In genomic region chr17:62611308-62611707, GRCh38 we compare ENCODE assay signal across 14 cellular contexts. TPM values are rescaled to one million over a fixed set of nuclear protein-coding genes. Genes with fewer than 3 reads are reported as not detected.
DNase-seq lines count a peak whose midpoint lies in the region; ATAC-seq, FAIRE-seq and TF ChIP-seq lines count a peak whose summit lies in the region.
"Had no signal": no experiment of that assay in that cellular context is flagged by ENCODE, and none has a peak within 500 bp of the region (broad histone marks: within the 10 kb centered on the region; RNA-seq: fewer than 3 reads in every experiment).

No MANE protein-coding gene starts in this region.

- no peaks in the 10 kb centered on the region for H3K9me3 Mint-ChIP-seq in central memory CD8-positive, alpha-beta T cell
- H3K9me3 Mint-ChIP-seq in activated CD8-positive, alpha-beta T cell treated with anti-CD3 and anti-CD28 coated beads for 36 hours: no peaks in the 10 kb centered on the region

- intact Hi-C loops in activated CD8-positive, alpha-beta T cell treated with anti-CD3 and anti-CD28 coated beads for 36 hours (cut with micrococcal nuclease): no loop called here

- no peak for DNase-seq in central memory CD8-positive, alpha-beta T cell (ENCODE audit: low spot score in 2 of 2)
- DNase-seq in DMS79 treated with DMSO at 0.1 percent for 48 hours (lab: John Stamatoyannopoulos, UW) (no peak), HTR-8/SVneo (ENCODE audit: insufficient read length, low spot score) (no peak)
- no peak for DNase-seq in activated CD8-positive, alpha-beta T cell treated with anti-CD3 and anti-CD28 coated beads for 36 hours
- DNase-seq: Caco-2, colonic mucosa, NCI-H146, occipital lobe, testis had no signal

- H3K4me3 Mint-ChIP-seq in central memory CD8-positive, alpha-beta T cell: no peak overlapping the region
- no peak overlapping the region for H3K4me3 Mint-ChIP-seq in activated CD8-positive, alpha-beta T cell treated with anti-CD3 and anti-CD28 coated beads for 36 hours

- CTCF ChIA-PET in activated CD8-positive, alpha-beta T cell treated with anti-CD3 and anti-CD28 coated beads for 36 hours (lab: Charles Lee): interaction anchor here (0.8 to 1.3 kb wide), 2 partner anchors 9 to 14 kb away, joined by 3 read pairs; no protein-coding TSS in a partner anchor

- FAIRE-seq in HTR-8/SVneo (lab: Jason Lieb, UNC): no peak
- FAIRE-seq: frontal cortex had no signal

- ATAC-seq in GM18517 (IDR thresholded peaks at IDR 0.05; ENCODE audit: unreplicated experiment): peak; percentile 78
- ATAC-seq in GM21526 (IDR thresholded peaks at IDR 0.05; ENCODE audit: low FRiP score, unreplicated experiment): peak; percentile 71
- peak; percentile 65 for ATAC-seq in HG03280 (IDR thresholded peaks at IDR 0.05; ENCODE audit: unreplicated experiment)
- peak; percentile 85 for ATAC-seq in central memory CD8-positive, alpha-beta T cell (replicated peaks; ENCODE audit: extremely low read depth, poor library complexity, severe bottlenecking)
- ATAC-seq in GM18873 (IDR thresholded peaks at IDR 0.05; ENCODE audit: low FRiP score, unreplicated experiment): no peak
- ATAC-seq in activated CD8-positive, alpha-beta T cell treated with anti-CD3 and anti-CD28 coated beads for 36 hours: no peak

- H3K27me3 Mint-ChIP-seq in central memory CD8-positive, alpha-beta T cell: no peaks in the 10 kb centered on the region
- no peaks in the 10 kb centered on the region for H3K27me3 Mint-ChIP-seq in activated CD8-positive, alpha-beta T cell treated with anti-CD3 and anti-CD28 coated beads for 36 hours

- H3K27ac Mint-ChIP-seq in central memory CD8-positive, alpha-beta T cell (ENCODE audit: low read depth): peak overlapping the region; percentile 17
- H3K27ac Mint-ChIP-seq in activated CD8-positive, alpha-beta T cell treated with anti-CD3 and anti-CD28 coated beads for 36 hours: no peak overlapping the region

- POLR2A ChIA-PET in activated CD8-positive, alpha-beta T cell treated with anti-CD3 and anti-CD28 coated beads for 36 hours (lab: Charles Lee): no interaction called here

- H3K4me1 Mint-ChIP-seq in central memory CD8-positive, alpha-beta T cell: peaks cover 13% of the 10 kb centered on the region
- H3K4me1 Mint-ChIP-seq in activated CD8-positive, alpha-beta T cell treated with anti-CD3 and anti-CD28 coated beads for 36 hours (ENCODE audit: low read depth): peaks cover 9% of the 10 kb centered on the region

- no peak for TF ChIP-seq CTCF in activated CD8-positive, alpha-beta T cell treated with anti-CD3 and anti-CD28 coated beads for 36 hours (IDR thresholded peaks at IDR 0.05)

- peaks cover 50% of the 10 kb centered on the region for H3K36me3 Mint-ChIP-seq in central memory CD8-positive, alpha-beta T cell (ENCODE audit: insufficient read depth)
- peaks cover 29% of the 10 kb centered on the region for H3K36me3 Mint-ChIP-seq in activated CD8-positive, alpha-beta T cell treated with anti-CD3 and anti-CD28 coated beads for 36 hours (ENCODE audit: low read depth)

RNA-seq across cellular contexts. Expression of gene MRC2, which starts 16.2 kb away (rescaled TPM):
- total RNA-seq in activated CD8-positive, alpha-beta T cell treated with anti-CD3 and anti-CD28 coated beads for 36 hours: 1 to 10 TPM; 8.1 to 9.0 TPM

Comparison
In these comparisons a context has a peak if more than half of its experiments do, and no peak if none do; other contexts are left out.
1. ATAC-seq: peak in GM18517 (single experiment), GM21526 (single experiment), HG03280 (single experiment) and central memory CD8-positive, alpha-beta T cell (single experiment); none in GM18873 (single experiment) and activated CD8-positive, alpha-beta T cell treated with anti-CD3 and anti-CD28 coated beads for 36 hours (single experiment).